In genomic region chr1:41892211-41892840, GRCh38 we compare ENCODE assay signal across 11 cellular contexts. TPM values are rescaled to one million over a fixed set of nuclear protein-coding genes. Genes with fewer than 3 reads are reported as not detected.
A peak's percentile ranks its signal among the peaks of the same experiment; 100 is the strongest.
DNase-seq lines count a peak whose midpoint lies in the region; ATAC-seq lines count a peak whose summit lies in the region.
"Had no signal": no experiment of that assay in that cellular context is flagged by ENCODE, and none has a peak within 500 bp of the region (broad histone marks: within the 10 kb centered on the region; RNA-seq: fewer than 3 reads in every experiment).

No MANE protein-coding gene starts in this region.

- POLR2A ChIA-PET in activated CD8-positive, alpha-beta T cell treated with anti-CD3 and anti-CD28 coated beads, Interleukin-2, amount 10 ng/mL, durations not matched to agents 7 days and 5 days (lab: Charles Lee): interaction anchor here (1.0 to 3.4 kb wide), 5 partner anchors 10 to 376 kb away, joined by 3 to 26 read pairs (median 12); no protein-coding TSS in a partner anchor

- H3K27ac Mint-ChIP-seq in activated CD8-positive, alpha-beta T cell treated with anti-CD3 and anti-CD28 coated beads, Interleukin-2, amount 10 ng/mL, durations not matched to agents 7 days and 5 days: peak overlapping the region; percentile 91
- no peak overlapping the region for H3K27ac Mint-ChIP-seq in stimulated activated naive CD8-positive, alpha-beta T cell treated with anti-CD3 and anti-CD28 coated beads, Interleukin-15, amount 100 ng/mL, for 72 hours
- H3K27ac Mint-ChIP-seq: endodermal cell had no signal

- no peak overlapping the region for H3K4me3 ChIP-seq in right cardiac atrium (ENCODE audit: low read length)

- no peaks in the 10 kb centered on the region for H3K9me3 ChIP-seq in right cardiac atrium (ENCODE audit: control insufficient read depth, low read length)

- intact Hi-C loops in right cardiac atrium (cut with DNase I): no loop called here

- CTCF ChIA-PET in activated CD8-positive, alpha-beta T cell treated with anti-CD3 and anti-CD28 coated beads, Interleukin-2, amount 10 ng/mL, durations not matched to agents 7 days and 5 days (lab: Charles Lee): interaction anchor here (0.8 to 4.2 kb wide), 50 partner anchors 8 to 377 kb away, joined by 3 to 71 read pairs (median 4); partner anchors contain the start of gene HIVEP3

- peak overlapping the region; percentile 8 for H3K27ac ChIP-seq in right cardiac atrium (ENCODE audit: low read length)

- 43% methylated on average over 6 of the region's 6 CpGs for WGBS in right cardiac atrium

- H3K4me1 ChIP-seq in right cardiac atrium (ENCODE audit: control insufficient read depth, insufficient read depth, low read length): peaks cover 9% of the 10 kb centered on the region

- H3K36me3 Mint-ChIP-seq in activated T-cell treated with anti-CD3 and anti-CD28 coated beads, Interleukin-2, amount 50 U/mL, for 4 hours (ENCODE audit: insufficient read depth): no peaks in the 10 kb centered on the region
- H3K36me3 Mint-ChIP-seq in activated CD8-positive, alpha-beta T cell treated with anti-CD3 and anti-CD28 coated beads, Interleukin-2, amount 10 ng/mL, durations not matched to agents 7 days and 5 days (ENCODE audit: low read depth): peaks cover 2% of the 10 kb centered on the region

- no peaks in the 10 kb centered on the region for H3K27me3 Mint-ChIP-seq in activated T-cell treated with anti-CD3 and anti-CD28 coated beads, Interleukin-2, amount 50 U/mL, for 4 hours (ENCODE audit: low read depth)
- no peaks in the 10 kb centered on the region for H3K27me3 Mint-ChIP-seq in activated CD8-positive, alpha-beta T cell treated with anti-CD3 and anti-CD28 coated beads, Interleukin-2, amount 10 ng/mL, durations not matched to agents 7 days and 5 days (ENCODE audit: low read depth)
- H3K27me3 Mint-ChIP-seq in stimulated activated naive CD8-positive, alpha-beta T cell treated with anti-CD3 and anti-CD28 coated beads, Interleukin-15, amount 100 ng/mL, for 72 hours: no peaks in the 10 kb centered on the region

- H3K4me1 Mint-ChIP-seq in activated T-cell treated with anti-CD3 and anti-CD28 coated beads, Interleukin-2, amount 50 U/mL, for 4 hours (ENCODE audit: low read depth): peaks cover 62% of the 10 kb centered on the region
- peaks cover 74% of the 10 kb centered on the region for H3K4me1 Mint-ChIP-seq in activated CD8-positive, alpha-beta T cell treated with anti-CD3 and anti-CD28 coated beads, Interleukin-2, amount 10 ng/mL, durations not matched to agents 7 days and 5 days (ENCODE audit: low read depth)
- peaks cover 53% of the 10 kb centered on the region for H3K4me1 Mint-ChIP-seq in stimulated activated naive CD8-positive, alpha-beta T cell treated with anti-CD3 and anti-CD28 coated beads, Interleukin-15, amount 100 ng/mL, for 72 hours
- H3K4me1 Mint-ChIP-seq: endodermal cell had no signal

- no peaks in the 10 kb centered on the region for H3K27me3 ChIP-seq in right cardiac atrium (ENCODE audit: control insufficient read depth, insufficient read depth)

- peak overlapping the region; percentile 71 for H3K4me3 Mint-ChIP-seq in activated T-cell treated with anti-CD3 and anti-CD28 coated beads, Interleukin-2, amount 50 U/mL, for 4 hours
- peak overlapping the region; percentile 79 for H3K4me3 Mint-ChIP-seq in activated CD8-positive, alpha-beta T cell treated with anti-CD3 and anti-CD28 coated beads, Interleukin-2, amount 10 ng/mL, durations not matched to agents 7 days and 5 days
- peak overlapping the region; percentile 71 to 86 for H3K4me3 Mint-ChIP-seq in stimulated activated naive CD8-positive, alpha-beta T cell treated with anti-CD3 and anti-CD28 coated beads, Interleukin-15, amount 100 ng/mL, for 72 hours
- H3K4me3 Mint-ChIP-seq: endodermal cell had no signal

- no peak for DNase-seq in activated T-cell treated with anti-CD3 and anti-CD28 coated beads, Interleukin-2, amount 50 U/mL, for 4 hours
- no peak for DNase-seq in activated T-cell treated with anti-CD3 and anti-CD28 coated beads, Interleukin-2, amount 50 U/mL, for 48 hours
- peak; percentile 69 for DNase-seq in activated CD8-positive, alpha-beta T cell treated with anti-CD3 and anti-CD28 coated beads, Interleukin-2, amount 10 ng/mL, durations not matched to agents 7 days and 5 days
- DNase-seq in right cardiac atrium: no peak
- peak in 1 of 2 donors; percentile 43 for DNase-seq in stimulated activated naive CD8-positive, alpha-beta T cell treated with anti-CD3 and anti-CD28 coated beads, Interleukin-15, amount 100 ng/mL, for 72 hours
- DNase-seq in NCI-H82 treated with DMSO at 0.1 percent for 48 hours (lab: John Stamatoyannopoulos, UW; ENCODE audit: unreplicated experiment): no peak
- DNase-seq in NCI-H128 (lab: John Stamatoyannopoulos, UW; ENCODE audit: unreplicated experiment): no peak
- DNase-seq: NCI-H446 treated with DMSO at 0.1 percent for 48 hours, retina had no signal

- no peaks in the 10 kb centered on the region for H3K9me3 Mint-ChIP-seq in activated T-cell treated with anti-CD3 and anti-CD28 coated beads, Interleukin-2, amount 50 U/mL, for 4 hours
- no peaks in the 10 kb centered on the region for H3K9me3 Mint-ChIP-seq in activated CD8-positive, alpha-beta T cell treated with anti-CD3 and anti-CD28 coated beads, Interleukin-2, amount 10 ng/mL, durations not matched to agents 7 days and 5 days (ENCODE audit: insufficient read depth)
- no peaks in the 10 kb centered on the region for H3K9me3 Mint-ChIP-seq in stimulated activated naive CD8-positive, alpha-beta T cell treated with anti-CD3 and anti-CD28 coated beads, Interleukin-15, amount 100 ng/mL, for 72 hours
- H3K9me3 Mint-ChIP-seq: endodermal cell had no signal

- no peak for ATAC-seq in activated T-cell treated with anti-CD3 and anti-CD28 coated beads, Interleukin-2, amount 50 U/mL, for 4 hours
- peak; percentile 56 for ATAC-seq in activated CD8-positive, alpha-beta T cell treated with anti-CD3 and anti-CD28 coated beads, Interleukin-2, amount 10 ng/mL, durations not matched to agents 7 days and 5 days
- ATAC-seq in right cardiac atrium (peak in 1 of 2 donors; percentile 22), GM19324 (IDR thresholded peaks at IDR 0.05; ENCODE audit: low FRiP score, unreplicated experiment) (no peak)
- ATAC-seq in stimulated activated naive CD8-positive, alpha-beta T cell treated with anti-CD3 and anti-CD28 coated beads, Interleukin-15, amount 100 ng/mL, for 72 hours: peak; percentile 39

RNA-seq across cellular contexts. Expression of gene HIVEP3, which starts 26.4 kb away (rescaled TPM):
- total RNA-seq in activated T-cell treated with anti-CD3 and anti-CD28 coated beads, Interleukin-2, amount 50 U/mL, for 4 hours: 100 to 1,000 TPM; 107 to 117 (median 114) TPM
- total RNA-seq in activated CD8-positive, alpha-beta T cell treated with anti-CD3 and anti-CD28 coated beads, Interleukin-2, amount 10 ng/mL, durations not matched to agents 7 days and 5 days: 10 to 100 TPM; 10.8 to 11.8 TPM
- 1 to 10 TPM; 6.3 to 7.9 (median 7.4) TPM for total RNA-seq in right cardiac atrium
- polyA plus RNA-seq in right cardiac atrium: 6.5 TPM

Comparison
In these comparisons a context has a peak if more than half of its experiments do, and no peak if none do; other contexts are left out.
1. ATAC-seq: peak in activated CD8-positive, alpha-beta T cell treated with anti-CD3 and anti-CD28 coated beads, Interleukin-2, amount 10 ng/mL, durations not matched to agents 7 days and 5 days (single experiment) and stimulated activated naive CD8-positive, alpha-beta T cell treated with anti-CD3 and anti-CD28 coated beads, Interleukin-15, amount 100 ng/mL, for 72 hours (single experiment); none in activated T-cell treated with anti-CD3 and anti-CD28 coated beads, Interleukin-2, amount 50 U/mL, for 4 hours (0 of 2) and GM19324 (single experiment).
2. RNA of gene HIVEP3, which starts 26.4 kb away (total RNA-seq): 107 to 117 TPM in activated T-cell treated with anti-CD3 and anti-CD28 coated beads, Interleukin-2, amount 50 U/mL, for 4 hours; 10.8 to 11.8 TPM in activated CD8-positive, alpha-beta T cell treated with anti-CD3 and anti-CD28 coated beads, Interleukin-2, amount 10 ng/mL, durations not matched to agents 7 days and 5 days and 6.3 to 7.9 TPM in right cardiac atrium; every median in the first group is over 4 times any median in the second.
3. Peak in every context shown above with its lines, with median percentiles within 50 percentile points of each other: H3K4me3 Mint-ChIP-seq.